ENCODE assay signal across 21 cellular contexts in genomic region chr11:34938621-34939020, GRCh38.
"Had no signal": no experiment of that assay in that cellular context is flagged by ENCODE, and none has a peak within 500 bp of the region (broad histone marks: within the 10 kb centered on the region; RNA-seq: fewer than 3 reads in every experiment).

No MANE protein-coding gene starts in this region.

- ATAC-seq: activated CD4-positive, CD25-positive, alpha-beta regulatory T cell treated with anti-CD3 and anti-CD28 coated beads, Interleukin-2, amount 50 U/mL, for 24 hours; activated CD8-positive, alpha-beta T cell treated with anti-CD3 and anti-CD28 coated beads for 36 hours; body of pancreas had no signal

- H3K27ac Mint-ChIP-seq: activated CD8-positive, alpha-beta T cell treated with anti-CD3 and anti-CD28 coated beads for 36 hours; dendritic cell treated with granulocyte-macrophage colony-stimulating factor and Interleukin-4, amounts not matched to agents 40 ng/mL and 50 ng/mL, for 4 days; T-helper 1 cell treated with Interleukin-12 subunit alpha and Interleukin-12 subunit beta and Interleukin-4 antibody, amounts not matched to agents 30 μg/mL and 1 μg/mL, for 36 hours had no signal

- H3K27me3 ChIP-seq: ascending aorta, body of pancreas had no signal

- DNase-seq: activated CD4-positive, alpha-beta T cell treated with anti-CD3 and anti-CD28 coated beads for 4 hours; activated CD8-positive, alpha-beta memory T cell treated with anti-CD3 and anti-CD28 coated beads, Interleukin-2, amount 50 U/mL, for 48 hours; activated CD8-positive, alpha-beta T cell treated with anti-CD3 and anti-CD28 coated beads for 36 hours; activated effector memory CD4-positive, alpha-beta T cell treated with Interleukin-2 at 50 U/mL for 16 hours; activated naive CD4-positive, alpha-beta T cell; activated T-cell treated with anti-CD3 and anti-CD28 coated beads, Interleukin-2, amount 50 U/mL, for 1 hour; body of pancreas; NCI-H1092; NCI-H1417; NCI-H2029 treated with DMSO at 0.1 percent for 48 hours; NCI-H524 treated with DMSO at 0.1 percent for 48 hours; NCI-H774; NK-92 treated with Interleukin-12 subunit alpha and Interleukin-12 subunit beta, amount 100 ng/mL, for 24 hours; OCI-M1; SHP77 treated with DMSO at 0.1 percent for 48 hours had no signal

- H3K9me3 Mint-ChIP-seq: activated CD8-positive, alpha-beta T cell treated with anti-CD3 and anti-CD28 coated beads for 36 hours; activated naive CD4-positive, alpha-beta T cell treated with anti-CD3 and anti-CD28 coated beads, Interleukin-2, amount 50 U/mL, for 24 hours; central memory CD8-positive, alpha-beta T cell; dendritic cell treated with granulocyte-macrophage colony-stimulating factor and Interleukin-4, amounts not matched to agents 40 ng/mL and 50 ng/mL, for 4 days; T-helper 1 cell treated with Interleukin-12 subunit alpha and Interleukin-12 subunit beta and Interleukin-4 antibody, amounts not matched to agents 30 μg/mL and 1 μg/mL, for 36 hours had no signal

- H3K4me1 ChIP-seq: ascending aorta, body of pancreas had no signal

- H3K9me3 ChIP-seq: ascending aorta, body of pancreas had no signal

- H3K27ac ChIP-seq: ascending aorta, body of pancreas had no signal

- H3K4me3 Mint-ChIP-seq: activated CD8-positive, alpha-beta T cell treated with anti-CD3 and anti-CD28 coated beads for 36 hours; activated naive CD4-positive, alpha-beta T cell treated with anti-CD3 and anti-CD28 coated beads, Interleukin-2, amount 50 U/mL, for 24 hours; central memory CD8-positive, alpha-beta T cell; dendritic cell treated with granulocyte-macrophage colony-stimulating factor and Interleukin-4, amounts not matched to agents 40 ng/mL and 50 ng/mL, for 4 days; T-helper 1 cell treated with Interleukin-12 subunit alpha and Interleukin-12 subunit beta and Interleukin-4 antibody, amounts not matched to agents 30 μg/mL and 1 μg/mL, for 36 hours had no signal

- H3K27me3 Mint-ChIP-seq: activated CD8-positive, alpha-beta T cell treated with anti-CD3 and anti-CD28 coated beads for 36 hours; activated naive CD4-positive, alpha-beta T cell treated with anti-CD3 and anti-CD28 coated beads, Interleukin-2, amount 50 U/mL, for 24 hours; central memory CD8-positive, alpha-beta T cell; dendritic cell treated with granulocyte-macrophage colony-stimulating factor and Interleukin-4, amounts not matched to agents 40 ng/mL and 50 ng/mL, for 4 days had no signal

- H3K4me3 ChIP-seq: ascending aorta, body of pancreas had no signal

- H3K36me3 ChIP-seq: ascending aorta had no signal
